Comparison of ENCODE assay signal across 15 cellular contexts in the genomic region with DNA sequence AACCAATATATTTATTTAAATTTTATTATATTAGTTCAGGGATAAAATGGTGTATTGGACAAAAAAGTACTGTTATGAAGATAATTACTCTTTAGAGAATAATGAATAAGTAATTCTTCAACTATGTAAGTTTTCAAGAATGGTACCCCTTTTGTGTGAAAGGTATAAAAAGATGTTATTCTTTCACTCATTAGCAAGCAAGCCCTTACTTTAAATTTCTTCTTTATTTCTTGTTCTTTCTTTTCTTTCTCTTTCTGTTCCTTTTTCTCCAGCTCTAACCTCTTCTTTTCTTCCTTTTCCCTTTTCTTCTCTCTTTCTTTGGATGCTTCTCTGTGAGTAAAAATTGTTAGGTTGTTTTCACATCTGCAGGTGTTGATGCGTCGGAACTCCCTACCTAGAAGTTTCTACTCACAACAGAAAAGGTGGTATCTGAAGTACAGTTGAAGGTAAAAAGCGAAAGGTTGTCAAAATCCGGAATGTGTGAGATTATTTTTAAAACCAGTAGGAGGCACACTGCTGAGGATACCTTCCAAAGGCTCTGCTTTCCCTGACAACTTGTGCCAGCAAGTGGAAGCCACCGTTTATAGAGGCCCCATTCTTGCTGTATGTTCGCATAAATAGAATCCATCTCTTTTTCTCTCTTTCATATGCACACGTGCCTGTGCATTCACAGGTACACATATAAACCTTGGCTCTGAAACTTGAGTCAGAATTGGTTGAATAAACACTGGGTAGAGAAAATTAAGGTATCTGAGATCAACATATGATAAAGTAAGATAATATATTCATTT.
DNase-seq lines count a peak whose midpoint lies in the region; ATAC-seq and TF ChIP-seq lines count a peak whose summit lies in the region.
"Had no signal": no experiment of that assay in that cellular context is flagged by ENCODE, and none has a peak within 500 bp of the region (broad histone marks: within the 10 kb centered on the region; RNA-seq: fewer than 3 reads in every experiment).

No MANE protein-coding gene starts in this region.

- BruUV-seq in mammary epithelial cell (replicated peaks; lab: Mats Ljungman, UMichigan), result no TSS peak

- H3K9me3 ChIP-seq in mammary epithelial cell (replicated peaks; ENCODE audit: insufficient read depth, low read length) (no peaks in the 10 kb centered on the region), neural progenitor cell (ENCODE audit: low read depth) (no peaks in the 10 kb centered on the region)
- H3K9me3 ChIP-seq: BLaER1 treated with 17β-estradiol and CSF1 and Interleukin-3, amounts not matched to agents 10 nM and 100 nM; gastrocnemius medialis; suprapubic skin had no signal

- H4K20me1 ChIP-seq in mammary epithelial cell (ENCODE audit: insufficient read depth, low read length) (no peaks in the 10 kb centered on the region), neural progenitor cell (ENCODE audit: low read depth) (no peaks in the 10 kb centered on the region)

- no peak for DNase-seq in activated T-cell treated with anti-CD3 and anti-CD28 coated beads, Interleukin-2, amount 50 U/mL, for 4 hours
- no peak for DNase-seq in activated T-cell treated with anti-CD3 and anti-CD28 coated beads for 4 hours
- DNase-seq in Kasumi-1 (lab: John Stamatoyannopoulos, UW), result peak; percentile 7 to 10
- no peak for DNase-seq in mammary epithelial cell
- DNase-seq in neural progenitor cell (ENCODE audit: low spot score), result peak; percentile 26
- no peak for DNase-seq in Ammon's horn (ENCODE audit: low spot score)
- no peak for DNase-seq in AG08396 (ENCODE audit: low spot score)
- DNase-seq: gastrocnemius medialis, OCI-M1, posterior cingulate gyrus had no signal

- H3K4me1 ChIP-seq in mammary epithelial cell (ENCODE audit: insufficient read depth, low read length) (peaks cover 12% of the 10 kb centered on the region), neural progenitor cell (no peaks in the 10 kb centered on the region)
- H3K4me1 ChIP-seq: gastrocnemius medialis, suprapubic skin had no signal

- in situ Hi-C loops in mammary epithelial cell (cut with MboI; ENCODE audit: low sequenced_read_pairs in 2 of 2), result loop anchor here in 1 of 2 donors (25.0 kb wide), 1 partner anchor 425 kb away; no protein-coding TSS in a partner anchor

- H3K9ac ChIP-seq in mammary epithelial cell (ENCODE audit: insufficient read depth, low read length) (no peak overlapping the region), neural progenitor cell (no peak overlapping the region)
- H3K9ac ChIP-seq: BLaER1 treated with 17β-estradiol and CSF1 and Interleukin-3, amounts not matched to agents 10 nM and 100 nM had no signal

- no peaks in the 10 kb centered on the region for H3K36me3 ChIP-seq in mammary epithelial cell (ENCODE audit: insufficient read depth, low read length)
- H3K36me3 ChIP-seq in neural progenitor cell, result no peaks in the 10 kb centered on the region
- H3K36me3 ChIP-seq: gastrocnemius medialis, suprapubic skin had no signal

- CTCF ChIA-PET in mammary epithelial cell (lab: Charles Lee; ENCODE audit: low non-redundant PET), result interaction anchor here (0.6 kb wide), 1 partner anchor 118 kb away, joined by 5 read pairs; no protein-coding TSS in a partner anchor

- intact Hi-C loops in mammary epithelial cell (cut with micrococcal nuclease), result no loop called here

- no peaks in the 10 kb centered on the region for H3K9me3 Mint-ChIP-seq in activated T-cell treated with anti-CD3 and anti-CD28 coated beads, Interleukin-2, amount 50 U/mL, for 4 hours
- H3K9me3 Mint-ChIP-seq in neural progenitor cell, result no peaks in the 10 kb centered on the region
- H3K9me3 Mint-ChIP-seq: T-helper 2 cell treated with Interferon-gamma antibody and Interleukin-4, amounts not matched to agents 5 μg/mL and 100 μg/mL, for 36 hours had no signal

- H3K79me2 ChIP-seq in mammary epithelial cell (ENCODE audit: insufficient read depth, low read length), result no peaks in the 10 kb centered on the region
- no peaks in the 10 kb centered on the region for H3K79me2 ChIP-seq in neural progenitor cell (ENCODE audit: low read depth)

- dilution Hi-C loops in mammary epithelial cell (cut with HindIII; ENCODE audit: low sequenced_read_pairs), result no loop called here

- H3K27me3 ChIP-seq in mammary epithelial cell (ENCODE audit: insufficient read depth, low read length) (no peaks in the 10 kb centered on the region), neural progenitor cell (no peaks in the 10 kb centered on the region)
- H3K27me3 ChIP-seq: BLaER1 treated with 17β-estradiol and CSF1 and Interleukin-3, amounts not matched to agents 10 nM and 100 nM; gastrocnemius medialis; suprapubic skin had no signal

- H3K27ac ChIP-seq in mammary epithelial cell (ENCODE audit: insufficient read depth, low read depth, low read length) (peak overlapping the region; percentile 87), neural progenitor cell (no peak overlapping the region)
- H3K27ac ChIP-seq: BLaER1 treated with 17β-estradiol and CSF1 and Interleukin-3, amounts not matched to agents 10 nM and 100 nM; coronary artery; gastrocnemius medialis; suprapubic skin had no signal

- no peaks in the 10 kb centered on the region for H3F3A ChIP-seq in neural progenitor cell (ENCODE audit: low read depth)

- no peak overlapping the region for H3K27ac Mint-ChIP-seq in neural progenitor cell
- H3K27ac Mint-ChIP-seq: T-helper 2 cell treated with Interferon-gamma antibody and Interleukin-4, amounts not matched to agents 5 μg/mL and 100 μg/mL, for 36 hours had no signal

- no peak overlapping the region for H3K4me3 ChIP-seq in mammary epithelial cell (replicated peaks in 1 of 3; ENCODE audit: insufficient read depth in 1 of 3, low read depth in 2 of 3, low read length in 3 of 3)
- H3K4me3 ChIP-seq in neural progenitor cell, result no peak overlapping the region
- H3K4me3 ChIP-seq: BLaER1 treated with 17β-estradiol and CSF1 and Interleukin-3, amounts not matched to agents 10 nM and 100 nM; coronary artery; gastrocnemius medialis; suprapubic skin had no signal

- peaks cover 42% of the 10 kb centered on the region for H3K4me1 Mint-ChIP-seq in activated T-cell treated with anti-CD3 and anti-CD28 coated beads, Interleukin-2, amount 50 U/mL, for 4 hours (ENCODE audit: low read depth)
- H3K4me1 Mint-ChIP-seq in neural progenitor cell, result no peaks in the 10 kb centered on the region

- WGBS in mammary epithelial cell (ENCODE audit: low coverage, missing lambda C conversion rate), result 88% methylated on average over 7 of the region's 7 CpGs

- H3K36me3 Mint-ChIP-seq in activated T-cell treated with anti-CD3 and anti-CD28 coated beads, Interleukin-2, amount 50 U/mL, for 4 hours (ENCODE audit: insufficient read depth), result peaks cover 35% of the 10 kb centered on the region
- no peaks in the 10 kb centered on the region for H3K36me3 Mint-ChIP-seq in neural progenitor cell

- ATAC-seq in activated T-cell treated with anti-CD3 and anti-CD28 coated beads, Interleukin-2, amount 50 U/mL, for 4 hours, result peak; percentile 53 to 72
- ATAC-seq in GM19328 (IDR thresholded peaks at IDR 0.05; ENCODE audit: unreplicated experiment), result no peak
- ATAC-seq: gastrocnemius medialis had no signal

- peak in 1 of 2 donors; percentile 18 for TF ChIP-seq CTCF in mammary epithelial cell (conservative IDR thresholded peaks at IDR 0.05 in 1 of 2, IDR thresholded peaks at IDR 0.05 in 1 of 2; ENCODE audit: extremely low read depth in 1 of 2, insufficient read depth in 1 of 2, low read depth in 1 of 2, low read length in 2 of 2)
- peak; percentile 49 for TF ChIP-seq CTCF in neural progenitor cell (IDR thresholded peaks at IDR 0.05)

- no peak overlapping the region for H3K4me3 Mint-ChIP-seq in activated T-cell treated with anti-CD3 and anti-CD28 coated beads, Interleukin-2, amount 50 U/mL, for 4 hours
- no peak overlapping the region for H3K4me3 Mint-ChIP-seq in neural progenitor cell
- H3K4me3 Mint-ChIP-seq: T-helper 2 cell treated with Interferon-gamma antibody and Interleukin-4, amounts not matched to agents 5 μg/mL and 100 μg/mL, for 36 hours had no signal

- no peak overlapping the region for H3K4me2 ChIP-seq in mammary epithelial cell (ENCODE audit: insufficient read depth, low read depth, low read length)
- H3K4me2 ChIP-seq in neural progenitor cell, result no peak overlapping the region
- H3K4me2 ChIP-seq: BLaER1 treated with 17β-estradiol and CSF1 and Interleukin-3, amounts not matched to agents 10 nM and 100 nM had no signal

- H3K27me3 Mint-ChIP-seq in activated T-cell treated with anti-CD3 and anti-CD28 coated beads, Interleukin-2, amount 50 U/mL, for 4 hours (ENCODE audit: low read depth), result no peaks in the 10 kb centered on the region
- no peaks in the 10 kb centered on the region for H3K27me3 Mint-ChIP-seq in neural progenitor cell (ENCODE audit: insufficient read depth, low read depth)

- H2AFZ ChIP-seq in mammary epithelial cell (ENCODE audit: low read depth, low read length), result no peak overlapping the region
- no peak overlapping the region for H2AFZ ChIP-seq in neural progenitor cell (replicated peaks)

Comparison
In these comparisons a context has a peak if more than half of its experiments do, and no peak if none do; other contexts are left out.
1. DNase-seq: peak in Kasumi-1 (2 of 2) and neural progenitor cell (single experiment); none in activated T-cell treated with anti-CD3 and anti-CD28 coated beads, Interleukin-2, amount 50 U/mL, for 4 hours (single experiment), activated T-cell treated with anti-CD3 and anti-CD28 coated beads for 4 hours (single experiment), mammary epithelial cell (single experiment), Ammon's horn (single experiment) and AG08396 (single experiment).